ENCODE assay signal across 18 cellular contexts in the genomic region with DNA sequence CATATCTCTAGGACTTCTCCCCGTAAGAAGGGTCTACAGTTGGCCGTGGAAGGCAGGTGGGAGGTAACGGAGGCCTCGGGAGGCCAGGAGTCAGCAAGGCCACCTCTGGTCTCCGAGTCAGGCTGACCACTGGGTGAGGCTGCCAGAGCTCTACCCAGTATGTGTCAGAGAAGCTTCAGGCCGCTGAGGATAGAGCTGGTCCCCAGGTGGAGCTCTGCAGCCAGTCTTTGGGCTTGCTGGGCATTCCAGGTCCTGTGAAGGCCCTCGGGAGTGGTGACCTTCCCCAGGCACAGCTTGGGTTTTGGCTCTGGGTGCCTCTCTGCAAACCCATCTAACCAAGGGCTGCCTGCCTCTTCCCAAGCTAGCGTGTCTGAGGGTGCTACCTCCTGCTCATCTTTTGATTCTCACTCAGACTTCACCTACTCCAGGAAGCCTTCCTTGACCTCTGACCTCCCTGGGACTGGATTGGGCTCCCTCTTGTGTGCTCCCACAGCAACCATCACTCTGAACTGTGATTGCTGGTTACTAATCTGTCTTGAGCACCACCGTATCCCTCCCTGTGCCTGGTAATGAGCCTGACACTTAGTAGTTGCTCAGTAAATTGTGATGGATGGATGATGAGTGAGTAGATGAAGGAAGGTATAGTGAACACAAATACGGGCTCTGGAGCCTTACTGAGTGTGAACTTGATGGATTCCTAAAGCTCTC. TPM values are rescaled to one million over a fixed set of nuclear protein-coding genes. Genes with fewer than 3 reads are reported as not detected.
DNase-seq lines count a peak whose midpoint lies in the region; ATAC-seq, FAIRE-seq and TF ChIP-seq lines count a peak whose summit lies in the region.
"Had no signal": no experiment of that assay in that cellular context is flagged by ENCODE, and none has a peak within 500 bp of the region (broad histone marks: within the 10 kb centered on the region; RNA-seq: fewer than 3 reads in every experiment).

No MANE protein-coding gene starts in this region.

- no peak overlapping the region for H3K23ac ChIP-seq in H1 (ENCODE audit: insufficient read length)

- H3K4ac ChIP-seq in H1 (replicated peaks; ENCODE audit: insufficient read length, low read depth, low read length), result peak overlapping the region; percentile 72

- no peak for ATAC-seq in activated naive CD8-positive, alpha-beta T cell treated with anti-CD3 and anti-CD28 coated beads, Interleukin-2, amount 10 ng/mL, durations not matched to agents 7 days and 5 days (ENCODE audit: low read depth)
- no peak for ATAC-seq in activated T-helper 17 cell treated with anti-CD3 and anti-CD28 coated beads, Interleukin-2, amount 50 U/mL, for 72 hours (replicated peaks)

- CTCF ChIA-PET in H1 (lab: Charles Lee; ENCODE audit: partially characterized antibody) (interaction anchor here (1.2 to 3.9 kb wide), 13 partner anchors 8 to 45 kb away, joined by 3 to 32 read pairs (median 10); no protein-coding TSS in a partner anchor), Caco-2 (lab: Charles Lee) (interaction anchor here (1.0 kb wide), 1 partner anchor 35 kb away, joined by 6 read pairs; no protein-coding TSS in a partner anchor)
- CTCF ChIA-PET in activated CD4-positive, alpha-beta T cell treated with anti-CD3 and anti-CD28 coated beads, Interleukin-2, amount 10 ng/mL, durations not matched to agents 7 days and 5 days (lab: Charles Lee), result no interaction called here

- no peak for TF ChIP-seq POLR2A in H1 (IDR thresholded peaks at IDR 0.05; ENCODE audit: control extremely low read depth in 1 of 2, low read depth in 2 of 2, low read length in 2 of 2)

- peak; percentile 29 to 42 (median 39) for TF ChIP-seq CTCF in H1 (IDR thresholded peaks at IDR 0.05; ENCODE audit: control extremely low read depth in 1 of 3, insufficient read depth in 1 of 3, low read depth in 1 of 3, low read length in 3 of 3)
- no peak for TF ChIP-seq CTCF in osteoblast (IDR thresholded peaks at IDR 0.05; ENCODE audit: extremely low read depth, low read depth, low read length)
- peak in 1 of 2 experiments; percentile 36 for TF ChIP-seq CTCF in Caco-2 (IDR thresholded peaks at IDR 0.05; ENCODE audit: insufficient read depth in 1 of 2, low read depth in 1 of 2, low read length in 1 of 2, severe bottlenecking in 1 of 2, unreplicated experiment in 1 of 2)

- H3K4me1 ChIP-seq in H1 (replicated peaks in 1 of 4; ENCODE audit: control insufficient read depth in 3 of 4, insufficient read depth in 4 of 4, low read length in 3 of 4) (peaks cover 13 to 28% (median 20%) of the 10 kb centered on the region in 4 experiments), osteoblast (ENCODE audit: insufficient read depth, low read length) (peaks cover 3% of the 10 kb centered on the region), Caco-2 (no peaks in the 10 kb centered on the region)

- no peak overlapping the region; the same call in 1 of the 2 replicates for H3K18ac ChIP-seq in H1 (ENCODE audit: extremely low read depth, low read length)

- H3K9me3 ChIP-seq in H1 (ENCODE audit: insufficient read depth in 2 of 2, low read depth in 1 of 2, low read length in 1 of 2), result no peaks in the 10 kb centered on the region
- H3K9me3 ChIP-seq in osteoblast (ENCODE audit: low read depth, low read length), result no peaks in the 10 kb centered on the region
- H3K9me3 ChIP-seq in Caco-2, result no peaks in the 10 kb centered on the region

- DNase-seq in activated naive CD8-positive, alpha-beta T cell treated with anti-CD3 and anti-CD28 coated beads, Interleukin-2, amount 10 ng/mL, durations not matched to agents 7 days and 5 days, result no peak
- DNase-seq in activated naive CD8-positive, alpha-beta T cell treated with anti-CD3 and anti-CD28 coated beads for 36 hours, result no peak
- DNase-seq in HT-29 (ENCODE audit: low spot score) (peak; percentile 32), H1 (ENCODE audit: low read depth in 1 of 2, low spot score in 2 of 2) (no peak), osteoblast (ENCODE audit: insufficient read length, low spot score, missing footprints) (peak; percentile 11), Caco-2 (no peak)
- no peak for DNase-seq in activated CD4-positive, alpha-beta T cell treated with anti-CD3 and anti-CD28 coated beads, Interleukin-2, amount 10 ng/mL, durations not matched to agents 7 days and 5 days
- DNase-seq: HCEC 1CT, NCI-H1436, NCI-H2029, NCI-H2171 treated with DMSO at 0.1 percent for 48 hours, NCI-H510A, NCI-H774, PC-9 had no signal

- POLR2A ChIA-PET in activated naive CD8-positive, alpha-beta T cell treated with anti-CD3 and anti-CD28 coated beads, Interleukin-2, amount 10 ng/mL, durations not matched to agents 7 days and 5 days (lab: Charles Lee), result interaction anchor here (0.6 kb wide), 1 partner anchor 138 kb away, joined by 3 read pairs; no protein-coding TSS in a partner anchor
- POLR2A ChIA-PET in H1 (lab: Charles Lee; ENCODE audit: partially characterized antibody), result interaction anchor here (1.0 to 1.5 kb wide), 5 partner anchors 14 to 41 kb away, joined by 3 to 6 read pairs (median 3); no protein-coding TSS in a partner anchor
- POLR2A ChIA-PET in Caco-2 (lab: Charles Lee), result no interaction called here
- POLR2A ChIA-PET in activated CD4-positive, alpha-beta T cell treated with anti-CD3 and anti-CD28 coated beads, Interleukin-2, amount 10 ng/mL, durations not matched to agents 7 days and 5 days (lab: Charles Lee), result no interaction called here

- no peak overlapping the region for H4K8ac ChIP-seq in H1 (ENCODE audit: extremely low read depth, insufficient read depth, low read length)

- WGBS in H1 (ENCODE audit: extremely low coverage in 1 of 2, insufficient coverage in 1 of 2, insufficient read length in 1 of 2, insufficient replicate concordance in 2 of 2, low coverage in 1 of 2, low lambda C conversion rate in 2 of 2, missing lambda C conversion rate in 1 of 2), 2 experiments, result 84% methylated on average over 10 of the region's 10 CpGs; no CpG with 5 or more reads in 1 of the 2 experiments

- H3K36me3 ChIP-seq in H1 (ENCODE audit: control insufficient read depth in 2 of 4, insufficient read depth in 4 of 4, low read length in 3 of 4) (no peaks in the 10 kb centered on the region), osteoblast (ENCODE audit: insufficient read depth, low read length) (no peaks in the 10 kb centered on the region), Caco-2 (ENCODE audit: control insufficient read depth, insufficient read depth, low read length) (no peaks in the 10 kb centered on the region)

- H4K20me1 ChIP-seq in H1 (replicated peaks in 1 of 2; ENCODE audit: control insufficient read depth in 1 of 2, insufficient read depth in 2 of 2, low read length in 2 of 2) (no peaks in the 10 kb centered on the region), osteoblast (ENCODE audit: insufficient read depth, low read length) (no peaks in the 10 kb centered on the region)

- intact Hi-C loops in Caco-2 (cut with micrococcal nuclease; ENCODE audit: unreplicated experiment), result no loop called here

- H3K27ac ChIP-seq in H1 (ENCODE audit: low read depth, low read length), result no peak overlapping the region
- no peak overlapping the region for H3K27ac ChIP-seq in osteoblast (ENCODE audit: low read depth, low read length)
- H3K27ac ChIP-seq: C4-2B, PC-9 had no signal

- H4K5ac ChIP-seq in H1 (ENCODE audit: insufficient read length, low read depth, low read length), result no peak overlapping the region

- BruUV-seq in Caco-2 (replicated peaks; lab: Mats Ljungman, UMichigan), result no TSS peak

- H3K4me1 Mint-ChIP-seq in activated naive CD8-positive, alpha-beta T cell treated with anti-CD3 and anti-CD28 coated beads, Interleukin-2, amount 10 ng/mL, durations not matched to agents 7 days and 5 days, result peaks cover 3% of the 10 kb centered on the region
- H3K4me1 Mint-ChIP-seq in activated naive CD8-positive, alpha-beta T cell treated with anti-CD3 and anti-CD28 coated beads for 36 hours, result no peaks in the 10 kb centered on the region
- no peaks in the 10 kb centered on the region for H3K4me1 Mint-ChIP-seq in activated T-helper 17 cell treated with anti-CD3 and anti-CD28 coated beads, Interleukin-2, amount 50 U/mL, for 72 hours
- H3K4me1 Mint-ChIP-seq in Caco-2 (ENCODE audit: low read depth, unreplicated experiment), result no peaks in the 10 kb centered on the region
- H3K4me1 Mint-ChIP-seq in activated CD4-positive, alpha-beta T cell treated with anti-CD3 and anti-CD28 coated beads, Interleukin-2, amount 10 ng/mL, durations not matched to agents 7 days and 5 days, result peaks cover 2% of the 10 kb centered on the region

- H3K4me3 Mint-ChIP-seq in activated naive CD8-positive, alpha-beta T cell treated with anti-CD3 and anti-CD28 coated beads, Interleukin-2, amount 10 ng/mL, durations not matched to agents 7 days and 5 days, result no peak overlapping the region
- no peak overlapping the region for H3K4me3 Mint-ChIP-seq in activated naive CD8-positive, alpha-beta T cell treated with anti-CD3 and anti-CD28 coated beads for 36 hours
- no peak overlapping the region for H3K4me3 Mint-ChIP-seq in activated T-helper 17 cell treated with anti-CD3 and anti-CD28 coated beads, Interleukin-2, amount 50 U/mL, for 72 hours
- H3K4me3 Mint-ChIP-seq in Caco-2 (ENCODE audit: unreplicated experiment), result no peak overlapping the region
- no peak overlapping the region for H3K4me3 Mint-ChIP-seq in activated CD4-positive, alpha-beta T cell treated with anti-CD3 and anti-CD28 coated beads, Interleukin-2, amount 10 ng/mL, durations not matched to agents 7 days and 5 days

- H3K23me2 ChIP-seq in H1 (ENCODE audit: low read depth, low read length), result no peaks in the 10 kb centered on the region

- peak overlapping the region; percentile 91 for H4K91ac ChIP-seq in H1 (replicated peaks; ENCODE audit: insufficient read length, low read length)

- no peak for FAIRE-seq in H1 (lab: Jason Lieb, UNC)
- FAIRE-seq: A204.1, GM19239 had no signal

- H3K14ac ChIP-seq in H1 (ENCODE audit: insufficient read length), result no peak overlapping the region

- no peaks in the 10 kb centered on the region; a peak in 1 of 7 replicates for H3K27me3 ChIP-seq in H1 (replicated peaks in 1 of 4; ENCODE audit: control insufficient read depth in 3 of 4, extremely low read depth in 1 of 4, insufficient read depth in 3 of 4, low read length in 3 of 4)
- no peaks in the 10 kb centered on the region for H3K27me3 ChIP-seq in osteoblast (ENCODE audit: insufficient read depth, low read length)
- no peaks in the 10 kb centered on the region for H3K27me3 ChIP-seq in Caco-2 (replicated peaks; ENCODE audit: control insufficient read depth, insufficient read depth, low read length)

- H3K56ac ChIP-seq in H1 (replicated peaks; ENCODE audit: insufficient read length, low read depth, low read length), result no peak overlapping the region

- peak overlapping the region; percentile 95; the same call in 1 of the 2 replicates for H2BK5ac ChIP-seq in H1 (ENCODE audit: low read depth, low read length)

- H2BK120ac ChIP-seq in H1 (replicated peaks; ENCODE audit: low read depth, low read length), result peak overlapping the region; percentile 12

- TF ChIP-seq EP300 in H1 (IDR thresholded peaks at IDR 0.05; ENCODE audit: borderline replicate concordance in 1 of 2, low read depth in 2 of 2, low read length in 2 of 2), result no peak

- H3K4me2 ChIP-seq in H1 (ENCODE audit: insufficient read depth in 1 of 2, low read depth in 2 of 2, low read length in 2 of 2), result no peak overlapping the region
- no peak overlapping the region for H3K4me2 ChIP-seq in osteoblast (ENCODE audit: insufficient read depth, low read length)
- H3K4me2 ChIP-seq: PC-9 had no signal

- peak overlapping the region; percentile 89 for H2BK12ac ChIP-seq in H1 (ENCODE audit: low read depth, low read length)

- no peak overlapping the region for H3K9ac ChIP-seq in H1 (replicated peaks in 1 of 4; ENCODE audit: extremely low read depth in 1 of 4, low read depth in 3 of 4, low read length in 3 of 4)

- H2BK20ac ChIP-seq in H1 (ENCODE audit: low read length), result peak overlapping the region; percentile 98

- peak overlapping the region; percentile 22 for H3K27ac Mint-ChIP-seq in activated naive CD8-positive, alpha-beta T cell treated with anti-CD3 and anti-CD28 coated beads, Interleukin-2, amount 10 ng/mL, durations not matched to agents 7 days and 5 days
- no peak overlapping the region for H3K27ac Mint-ChIP-seq in activated naive CD8-positive, alpha-beta T cell treated with anti-CD3 and anti-CD28 coated beads for 36 hours
- H3K27ac Mint-ChIP-seq in activated T-helper 17 cell treated with anti-CD3 and anti-CD28 coated beads, Interleukin-2, amount 50 U/mL, for 72 hours, result no peak overlapping the region
- no peak overlapping the region for H3K27ac Mint-ChIP-seq in Caco-2 (ENCODE audit: unreplicated experiment)
- H3K27ac Mint-ChIP-seq in activated CD4-positive, alpha-beta T cell treated with anti-CD3 and anti-CD28 coated beads, Interleukin-2, amount 10 ng/mL, durations not matched to agents 7 days and 5 days, result no peak overlapping the region

- peak overlapping the region; percentile 21; the same call in 1 of the 2 replicates for H2BK15ac ChIP-seq in H1 (ENCODE audit: low read length)

- H3K9me3 Mint-ChIP-seq in activated naive CD8-positive, alpha-beta T cell treated with anti-CD3 and anti-CD28 coated beads, Interleukin-2, amount 10 ng/mL, durations not matched to agents 7 days and 5 days, result no peaks in the 10 kb centered on the region
- H3K9me3 Mint-ChIP-seq in activated naive CD8-positive, alpha-beta T cell treated with anti-CD3 and anti-CD28 coated beads for 36 hours, result no peaks in the 10 kb centered on the region
- H3K9me3 Mint-ChIP-seq in activated T-helper 17 cell treated with anti-CD3 and anti-CD28 coated beads, Interleukin-2, amount 50 U/mL, for 72 hours, result no peaks in the 10 kb centered on the region
- no peaks in the 10 kb centered on the region for H3K9me3 Mint-ChIP-seq in Caco-2 (ENCODE audit: unreplicated experiment)
- H3K9me3 Mint-ChIP-seq in activated CD4-positive, alpha-beta T cell treated with anti-CD3 and anti-CD28 coated beads, Interleukin-2, amount 10 ng/mL, durations not matched to agents 7 days and 5 days, result no peaks in the 10 kb centered on the region

- no peaks in the 10 kb centered on the region for H3K79me2 ChIP-seq in H1 (ENCODE audit: control insufficient read depth in 1 of 2, insufficient read depth in 2 of 2, low read length in 2 of 2)
- no peaks in the 10 kb centered on the region for H3K79me2 ChIP-seq in osteoblast (ENCODE audit: insufficient read depth, low read length)

- no peak overlapping the region for H3K4me3 ChIP-seq in H1 (ENCODE audit: extremely low read depth in 1 of 4, insufficient read depth in 2 of 4, low read depth in 3 of 4, low read length in 4 of 4)
- no peak overlapping the region for H3K4me3 ChIP-seq in osteoblast (ENCODE audit: insufficient read depth, low read length)
- H3K4me3 ChIP-seq in Caco-2 (ENCODE audit: low read depth, low read length), result no peak overlapping the region
- H3K4me3 ChIP-seq: PC-9 had no signal

- no peaks in the 10 kb centered on the region for H3K79me1 ChIP-seq in H1 (ENCODE audit: low read depth, low read length)

- H3K36me3 Mint-ChIP-seq in activated naive CD8-positive, alpha-beta T cell treated with anti-CD3 and anti-CD28 coated beads, Interleukin-2, amount 10 ng/mL, durations not matched to agents 7 days and 5 days, result no peaks in the 10 kb centered on the region
- no peaks in the 10 kb centered on the region for H3K36me3 Mint-ChIP-seq in activated naive CD8-positive, alpha-beta T cell treated with anti-CD3 and anti-CD28 coated beads for 36 hours
- no peaks in the 10 kb centered on the region for H3K36me3 Mint-ChIP-seq in activated T-helper 17 cell treated with anti-CD3 and anti-CD28 coated beads, Interleukin-2, amount 50 U/mL, for 72 hours (ENCODE audit: low read depth)
- H3K36me3 Mint-ChIP-seq in Caco-2 (ENCODE audit: insufficient read depth, unreplicated experiment), result no peaks in the 10 kb centered on the region
- H3K36me3 Mint-ChIP-seq in activated CD4-positive, alpha-beta T cell treated with anti-CD3 and anti-CD28 coated beads, Interleukin-2, amount 10 ng/mL, durations not matched to agents 7 days and 5 days (ENCODE audit: low read depth), result no peaks in the 10 kb centered on the region

- H2AFZ ChIP-seq in H1 (ENCODE audit: low read length) (no peak overlapping the region), osteoblast (ENCODE audit: low read length) (no peak overlapping the region)
- H2AFZ ChIP-seq: PC-9 had no signal

- peak overlapping the region; percentile 87 for H2AK5ac ChIP-seq in H1 (ENCODE audit: low read depth, low read length)

- TF ChIP-seq RAD21 in H1 (IDR thresholded peaks at IDR 0.05 in 1 of 2, conservative IDR thresholded peaks at IDR 0.05 in 1 of 2; ENCODE audit: low read depth in 2 of 2, low read length in 2 of 2), result peak; percentile 53 to 67

- peaks cover 7% of the 10 kb centered on the region for H3K27me3 Mint-ChIP-seq in activated naive CD8-positive, alpha-beta T cell treated with anti-CD3 and anti-CD28 coated beads, Interleukin-2, amount 10 ng/mL, durations not matched to agents 7 days and 5 days
- peaks cover 14% of the 10 kb centered on the region for H3K27me3 Mint-ChIP-seq in activated naive CD8-positive, alpha-beta T cell treated with anti-CD3 and anti-CD28 coated beads for 36 hours
- peaks cover 3% of the 10 kb centered on the region for H3K27me3 Mint-ChIP-seq in activated T-helper 17 cell treated with anti-CD3 and anti-CD28 coated beads, Interleukin-2, amount 50 U/mL, for 72 hours
- H3K27me3 Mint-ChIP-seq in Caco-2 (ENCODE audit: insufficient read depth, unreplicated experiment), result no peaks in the 10 kb centered on the region
- peaks cover 5% of the 10 kb centered on the region for H3K27me3 Mint-ChIP-seq in activated CD4-positive, alpha-beta T cell treated with anti-CD3 and anti-CD28 coated beads, Interleukin-2, amount 10 ng/mL, durations not matched to agents 7 days and 5 days

RNA-seq across cellular contexts. Expression of gene RHBDL3, which starts 22.3 kb away (rescaled TPM):
- total RNA-seq in activated naive CD8-positive, alpha-beta T cell treated with anti-CD3 and anti-CD28 coated beads, Interleukin-2, amount 10 ng/mL, durations not matched to agents 7 days and 5 days, result under 1 TPM; 0.72 to 0.88 TPM
- total RNA-seq in activated naive CD8-positive, alpha-beta T cell treated with anti-CD3 and anti-CD28 coated beads for 36 hours, result under 1 TPM in 1 of 2 experiments, not detected in 1; 0.06 TPM
- not detected in 2 replicates for total RNA-seq in HT-29 (2014; rRNA removed; shearing (Covaris generic))
- 11.8 and 12.2 TPM in 2 replicates for total RNA-seq in H1 (2021; fragmentation: NEBNext Ultra II Directional; extraction: Animal tissue kit (Norgen Biotek cat#: 25700))
- 9.6 and 15.9 TPM in 2 replicates for polyA plus RNA-seq in H1 (2011; rRNA removed)
- polyA plus RNA-seq in H1 (2011; cell fraction: cytosol; rRNA removed), result 12.9 TPM
- polyA plus RNA-seq in H1 (2011; cell fraction: nucleus; rRNA removed), result 19.8 TPM
- polyA plus RNA-seq in H1 (2012, experiment 1 of 2), result 10.2 to 14.8 TPM (median 13.4 TPM) in 4 replicates
- 8.6 TPM for polyA plus RNA-seq in H1 (2012, experiment 2 of 2)
- 2.7 TPM for polyA plus RNA-seq in H1 (2013, experiment 1 of 2)
- polyA plus RNA-seq in H1 (2013, experiment 2 of 2), result 2.7 TPM
- 15.4 and 19.0 TPM in 2 replicates for polyA minus RNA-seq in H1 (2011; rRNA and poly(A)+ RNA removed)
- polyA minus RNA-seq in H1 (2011; cell fraction: cytosol; rRNA and poly(A)+ RNA removed), result 8.8 TPM
- 12.4 TPM for polyA minus RNA-seq in H1 (2011; cell fraction: nucleus; rRNA and poly(A)+ RNA removed)
- total RNA-seq in osteoblast (under 0.01 TPM in 2 replicates), Caco-2 (2022) (0.09 TPM in 1 of 2 replicates, not detected in the other)
- total RNA-seq in activated T-helper 17 cell treated with anti-CD3 and anti-CD28 coated beads, Interleukin-2, amount 50 U/mL, for 72 hours, result under 1 TPM in 1 of 2 donors, not detected in 1; 0.13 TPM
- under 1 TPM; 0.67 to 0.69 TPM for total RNA-seq in activated CD4-positive, alpha-beta T cell treated with anti-CD3 and anti-CD28 coated beads, Interleukin-2, amount 10 ng/mL, durations not matched to agents 7 days and 5 days
- total RNA-seq: PC-9 had no signal

RNA-seq across cellular contexts. Expression of gene C17orf75, which starts 54.0 kb away (rescaled TPM):
- 10 to 100 TPM; 31.5 to 35.9 TPM for total RNA-seq in activated naive CD8-positive, alpha-beta T cell treated with anti-CD3 and anti-CD28 coated beads, Interleukin-2, amount 10 ng/mL, durations not matched to agents 7 days and 5 days
- 10 to 100 TPM; 31.0 to 36.7 TPM for total RNA-seq in activated naive CD8-positive, alpha-beta T cell treated with anti-CD3 and anti-CD28 coated beads for 36 hours
- total RNA-seq in HT-29 (2014; rRNA removed; shearing (Covaris generic)), result 46.6 and 49.9 TPM in 2 replicates
- 35.4 and 42.6 TPM in 2 replicates for total RNA-seq in H1 (2021; fragmentation: NEBNext Ultra II Directional; extraction: Animal tissue kit (Norgen Biotek cat#: 25700))
- polyA plus RNA-seq in H1 (2011; rRNA removed), result 12.0 and 15.8 TPM in 2 replicates
- polyA plus RNA-seq in H1 (2011; cell fraction: cytosol; rRNA removed), result 28.3 TPM
- polyA plus RNA-seq in H1 (2011; cell fraction: nucleus; rRNA removed), result 17.9 TPM
- 27.6 to 38.1 TPM (median 37.1 TPM) in 4 replicates for polyA plus RNA-seq in H1 (2012, experiment 1 of 2)
- polyA plus RNA-seq in H1 (2012, experiment 2 of 2), result 5.0 TPM
- 29.9 TPM for polyA plus RNA-seq in H1 (2013, experiment 1 of 2)
- 28.1 TPM for polyA plus RNA-seq in H1 (2013, experiment 2 of 2)
- polyA minus RNA-seq in H1 (2011; rRNA and poly(A)+ RNA removed), result 19.6 and 23.2 TPM in 2 replicates
- polyA minus RNA-seq in H1 (2011; cell fraction: cytosol; rRNA and poly(A)+ RNA removed), result 16.4 TPM
- polyA minus RNA-seq in H1 (2011; cell fraction: nucleus; rRNA and poly(A)+ RNA removed), result 21.9 TPM
- total RNA-seq in osteoblast, result 12.7 and 15.9 TPM in 2 replicates
- total RNA-seq in activated T-helper 17 cell treated with anti-CD3 and anti-CD28 coated beads, Interleukin-2, amount 50 U/mL, for 72 hours, result 10 to 100 TPM; 12.1 to 14.8 TPM
- total RNA-seq in Caco-2 (2022), result 22.7 and 26.1 TPM in 2 replicates
- 10 to 100 TPM; 25.8 to 27.7 TPM for total RNA-seq in activated CD4-positive, alpha-beta T cell treated with anti-CD3 and anti-CD28 coated beads, Interleukin-2, amount 10 ng/mL, durations not matched to agents 7 days and 5 days

Comparison
In these comparisons a context has a peak if more than half of its experiments do, and no peak if none do; other contexts are left out.
1. DNase-seq: peak in HT-29 (single experiment) and osteoblast (single experiment); none in activated naive CD8-positive, alpha-beta T cell treated with anti-CD3 and anti-CD28 coated beads, Interleukin-2, amount 10 ng/mL, durations not matched to agents 7 days and 5 days (single experiment), activated naive CD8-positive, alpha-beta T cell treated with anti-CD3 and anti-CD28 coated beads for 36 hours (single experiment), H1 (0 of 2), Caco-2 (0 of 2) and activated CD4-positive, alpha-beta T cell treated with anti-CD3 and anti-CD28 coated beads, Interleukin-2, amount 10 ng/mL, durations not matched to agents 7 days and 5 days (single experiment).
2. POLR2A ChIA-PET loops: an anchor here in activated naive CD8-positive, alpha-beta T cell treated with anti-CD3 and anti-CD28 coated beads, Interleukin-2, amount 10 ng/mL, durations not matched to agents 7 days and 5 days (0.6 kb wide) and H1 (1.0 to 1.5 kb wide); none called in Caco-2 and activated CD4-positive, alpha-beta T cell treated with anti-CD3 and anti-CD28 coated beads, Interleukin-2, amount 10 ng/mL, durations not matched to agents 7 days and 5 days.